In genomic region chr7:3215624-3216585, GRCh38 we compare ENCODE assay signal across 1 cellular context.
TF ChIP-seq lines count a peak whose summit lies in the region.

No MANE protein-coding gene starts in this region.

TF ChIP-seq in GM23338, 12 proteins besides CTCF, POLR2A, EP300 and RAD21 (continued from another document):
- no peak for TF ChIP-seq REST (IDR thresholded peaks at IDR 0.05; ENCODE audit: unreplicated experiment)
- no peak for TF ChIP-seq EZH2phosphoT487 (IDR thresholded peaks at IDR 0.05; ENCODE audit: unreplicated experiment)
